ENCODE assay signal across 8 cellular contexts in genomic region chr19:5031231-5032100, GRCh38.
DNase-seq lines count a peak whose midpoint lies in the region; ATAC-seq and TF ChIP-seq lines count a peak whose summit lies in the region.

No MANE protein-coding gene starts in this region.

- no peaks in the 10 kb centered on the region for H3K9me3 ChIP-seq in OCI-LY1 (ENCODE audit: low read length)

- no peaks in the 10 kb centered on the region for H4K20me1 ChIP-seq in OCI-LY1 (ENCODE audit: insufficient read depth, low read length)

- 0 out of 2 replicates have a peak, but pooled peaks cover 3% of the 10 kb centered on the region for H3F3A ChIP-seq in OCI-LY1 (ENCODE audit: insufficient read depth, low read length)

- H3K79me2 ChIP-seq in OCI-LY1 (ENCODE audit: insufficient read depth, low read length), result no peaks in the 10 kb centered on the region

- no peak overlapping the region for H3K4me3 ChIP-seq in OCI-LY1 (ENCODE audit: low read depth, low read length, poor library complexity, severe bottlenecking)

- H3K27ac ChIP-seq in OCI-LY1 (ENCODE audit: low read depth, low read length, poor library complexity, severe bottlenecking), result peak overlapping the region; percentile 52

- peak overlapping the region; percentile 47 for H3K4me2 ChIP-seq in OCI-LY1 (ENCODE audit: low read length)

- peak; percentile 57 for ATAC-seq in HG03565 (IDR thresholded peaks at IDR 0.05; ENCODE audit: unreplicated experiment)
- no peak for ATAC-seq in GM18502 (IDR thresholded peaks at IDR 0.05; ENCODE audit: poor library complexity, unreplicated experiment)

- peak; percentile 88 for DNase-seq in G401 (ENCODE audit: low spot score)
- DNase-seq in activated CD8-positive, alpha-beta memory T cell treated with anti-CD3 and anti-CD28 coated beads, Interleukin-2, amount 50 U/mL, for 4 hours, result peak; percentile 84
- DNase-seq in epidermal melanocyte (ENCODE audit: insufficient read length, low spot score), result peak; percentile 90
- DNase-seq in mucosa of gallbladder (ENCODE audit: low spot score), result peak; percentile 83
- DNase-seq in stimulated activated CD8-positive, alpha-beta memory T cell treated with anti-CD3 and anti-CD28 coated beads, Interleukin-4, amount 100 ng/mL, for 4 hours (ENCODE audit: low read depth in 2 of 2, low spot score in 1 of 2), result peak; percentile 57 to 75

- peak overlapping the region; percentile 29; the same call in 1 of the 2 replicates for H3K9ac ChIP-seq in OCI-LY1 (ENCODE audit: low read length)

- H3K36me3 ChIP-seq in OCI-LY1 (ENCODE audit: insufficient read depth, low read length), result peaks cover 7% of the 10 kb centered on the region; the same call in 1 of the 2 replicates

- no peaks in the 10 kb centered on the region for H3K9me2 ChIP-seq in OCI-LY1 (ENCODE audit: low read depth, low read length)

- peak; percentile 96 for TF ChIP-seq CTCF in OCI-LY1 (IDR thresholded peaks at IDR 0.05; ENCODE audit: low read length)

- peaks cover 31% of the 10 kb centered on the region for H3K4me1 ChIP-seq in OCI-LY1 (ENCODE audit: insufficient read depth, low read length, severe bottlenecking)

- in situ Hi-C loops in G401 (cut with HindIII; ENCODE audit: low sequenced_read_pairs), result no loop called here

- H2AFZ ChIP-seq in OCI-LY1 (ENCODE audit: low read length), result no peak overlapping the region

- H3K27me3 ChIP-seq in OCI-LY1 (ENCODE audit: insufficient read depth, low read length), result no peaks in the 10 kb centered on the region
